In genomic region chr12:119115296-119115905, GRCh38 we compare ENCODE assay signal across 8 cellular contexts.
DNase-seq lines count a peak whose midpoint lies in the region; ATAC-seq and TF ChIP-seq lines count a peak whose summit lies in the region.

No MANE protein-coding gene starts in this region.

- H3K9me3 ChIP-seq in RWPE2 (ENCODE audit: severe bottlenecking), result no peaks in the 10 kb centered on the region

- no peaks in the 10 kb centered on the region for H3K27me3 ChIP-seq in RWPE2 (ENCODE audit: insufficient read depth, poor library complexity, severe bottlenecking)

- no peaks in the 10 kb centered on the region for H3K36me3 ChIP-seq in RWPE2 (ENCODE audit: low read depth)

- TF ChIP-seq CTCF in RWPE2 (IDR thresholded peaks at IDR 0.05; ENCODE audit: poor library complexity, severe bottlenecking) (peak; percentile 77), epithelial cell of proximal tubule (conservative IDR thresholded peaks at IDR 0.05; ENCODE audit: low read depth, low read length) (peak; percentile 95)

- in situ Hi-C loops in KBM-7 (cut with MboI; ENCODE audit: low pct_unique_long_range_greater_than_20kb, low sequenced_read_pairs), result no loop called here

- DNase-seq in activated T-cell treated with anti-CD3 and anti-CD28 coated beads, Interleukin-2, amount 50 U/mL, for 48 hours, result peak; percentile 19 to 24
- no peak for DNase-seq in activated T-cell treated with anti-CD3 and anti-CD28 coated beads for 4 hours
- DNase-seq in KBM-7, result peak; percentile 47
- DNase-seq in RWPE2 (ENCODE audit: low spot score), result no peak
- DNase-seq in epithelial cell of proximal tubule (ENCODE audit: low read depth), result peak; percentile 1
- DNase-seq in myocyte (ENCODE audit: low read depth), result peak; percentile 76
- DNase-seq in activated T-helper 1 cell treated with anti-CD3 and anti-CD28 coated beads, Interleukin-12 subunit alpha, Interleukin-12 subunit beta, Interleukin-2, Interleukin-4 antibody, amounts not matched to agents 30 ng/mL and 10 ng/mL and 1 ng/mL, durations not matched to agents 14 hours and 24 hours and 36 hours (ENCODE audit: low spot score), result no peak

- no peak overlapping the region for H3K27ac ChIP-seq in RWPE2 (ENCODE audit: poor library complexity, severe bottlenecking)

- no peak overlapping the region for H3K4me3 Mint-ChIP-seq in activated T-helper 1 cell treated with anti-CD3 and anti-CD28 coated beads, Interleukin-12 subunit alpha, Interleukin-12 subunit beta, Interleukin-2, Interleukin-4 antibody, amounts not matched to agents 30 ng/mL and 10 ng/mL and 1 ng/mL, durations not matched to agents 14 hours and 24 hours and 36 hours

- H3K4me3 ChIP-seq in RWPE2 (ENCODE audit: severe bottlenecking) (no peak overlapping the region), epithelial cell of proximal tubule (ENCODE audit: low read depth, low read length) (no peak overlapping the region)

- no peaks in the 10 kb centered on the region for H3K4me1 ChIP-seq in RWPE2 (ENCODE audit: insufficient read depth, poor library complexity, severe bottlenecking)

- no peaks in the 10 kb centered on the region for H3K9me3 Mint-ChIP-seq in activated T-helper 1 cell treated with anti-CD3 and anti-CD28 coated beads, Interleukin-12 subunit alpha, Interleukin-12 subunit beta, Interleukin-2, Interleukin-4 antibody, amounts not matched to agents 30 ng/mL and 10 ng/mL and 1 ng/mL, durations not matched to agents 14 hours and 24 hours and 36 hours

- intact Hi-C loops in activated T-helper 1 cell treated with anti-CD3 and anti-CD28 coated beads, Interleukin-12 subunit alpha, Interleukin-12 subunit beta, Interleukin-2, Interleukin-4 antibody, amounts not matched to agents 30 ng/mL and 10 ng/mL and 1 ng/mL, durations not matched to agents 14 hours and 24 hours and 36 hours (cut with micrococcal nuclease), result loop anchor here (1.0 to 10.0 kb wide), 3 partner anchors 298 to 789 kb away; no protein-coding TSS in a partner anchor

- ATAC-seq in RWPE2 (ENCODE audit: low read depth), result no peak
- ATAC-seq in HG03095 (IDR thresholded peaks at IDR 0.05; ENCODE audit: unreplicated experiment), result no peak

- no peak overlapping the region for H3K27ac Mint-ChIP-seq in activated T-helper 1 cell treated with anti-CD3 and anti-CD28 coated beads, Interleukin-12 subunit alpha, Interleukin-12 subunit beta, Interleukin-2, Interleukin-4 antibody, amounts not matched to agents 30 ng/mL and 10 ng/mL and 1 ng/mL, durations not matched to agents 14 hours and 24 hours and 36 hours

- no peaks in the 10 kb centered on the region for H3K27me3 Mint-ChIP-seq in activated T-helper 1 cell treated with anti-CD3 and anti-CD28 coated beads, Interleukin-12 subunit alpha, Interleukin-12 subunit beta, Interleukin-2, Interleukin-4 antibody, amounts not matched to agents 30 ng/mL and 10 ng/mL and 1 ng/mL, durations not matched to agents 14 hours and 24 hours and 36 hours (ENCODE audit: insufficient read depth)

- H3K36me3 Mint-ChIP-seq in activated T-helper 1 cell treated with anti-CD3 and anti-CD28 coated beads, Interleukin-12 subunit alpha, Interleukin-12 subunit beta, Interleukin-2, Interleukin-4 antibody, amounts not matched to agents 30 ng/mL and 10 ng/mL and 1 ng/mL, durations not matched to agents 14 hours and 24 hours and 36 hours (ENCODE audit: low read depth), result no peaks in the 10 kb centered on the region

- H3K4me1 Mint-ChIP-seq in activated T-helper 1 cell treated with anti-CD3 and anti-CD28 coated beads, Interleukin-12 subunit alpha, Interleukin-12 subunit beta, Interleukin-2, Interleukin-4 antibody, amounts not matched to agents 30 ng/mL and 10 ng/mL and 1 ng/mL, durations not matched to agents 14 hours and 24 hours and 36 hours (ENCODE audit: low read depth), result no peaks in the 10 kb centered on the region

Comparison
In these comparisons a context has a peak if more than half of its experiments do, and no peak if none do; other contexts are left out.
1. DNase-seq: peak in activated T-cell treated with anti-CD3 and anti-CD28 coated beads, Interleukin-2, amount 50 U/mL, for 48 hours (2 of 2), KBM-7 (single experiment), epithelial cell of proximal tubule (single experiment) and myocyte (single experiment); none in activated T-cell treated with anti-CD3 and anti-CD28 coated beads for 4 hours (single experiment), RWPE2 (single experiment) and activated T-helper 1 cell treated with anti-CD3 and anti-CD28 coated beads, Interleukin-12 subunit alpha, Interleukin-12 subunit beta, Interleukin-2, Interleukin-4 antibody, amounts not matched to agents 30 ng/mL and 10 ng/mL and 1 ng/mL, durations not matched to agents 14 hours and 24 hours and 36 hours (single experiment).